1 cellular context compared by ENCODE assay signal in the genomic region with DNA sequence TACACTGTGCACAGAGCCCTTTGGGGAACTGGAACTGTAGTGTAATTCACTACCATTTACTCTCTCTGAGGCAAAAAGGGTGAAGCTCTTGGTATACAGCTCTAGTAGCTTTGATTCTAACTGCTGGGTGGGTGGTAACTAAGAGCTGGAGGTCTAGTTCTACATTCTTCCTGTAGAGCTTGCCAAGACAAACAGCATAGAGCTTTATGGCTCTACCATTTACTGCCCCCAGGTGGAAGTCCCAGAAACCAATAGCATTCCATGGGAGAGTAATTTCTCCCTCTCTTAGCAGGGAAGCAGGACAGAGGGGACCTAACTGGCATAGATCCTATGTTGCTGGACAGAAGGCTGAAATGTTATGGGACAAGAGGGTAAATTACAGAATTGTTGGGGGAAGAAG.
TF ChIP-seq lines count a peak whose summit lies in the region.

No MANE protein-coding gene starts in this region.

TF ChIP-seq in SK-N-SH, 30 proteins besides CTCF, POLR2A, EP300 and RAD21 (continued from another document):
- TF ChIP-seq, protein P1, sequence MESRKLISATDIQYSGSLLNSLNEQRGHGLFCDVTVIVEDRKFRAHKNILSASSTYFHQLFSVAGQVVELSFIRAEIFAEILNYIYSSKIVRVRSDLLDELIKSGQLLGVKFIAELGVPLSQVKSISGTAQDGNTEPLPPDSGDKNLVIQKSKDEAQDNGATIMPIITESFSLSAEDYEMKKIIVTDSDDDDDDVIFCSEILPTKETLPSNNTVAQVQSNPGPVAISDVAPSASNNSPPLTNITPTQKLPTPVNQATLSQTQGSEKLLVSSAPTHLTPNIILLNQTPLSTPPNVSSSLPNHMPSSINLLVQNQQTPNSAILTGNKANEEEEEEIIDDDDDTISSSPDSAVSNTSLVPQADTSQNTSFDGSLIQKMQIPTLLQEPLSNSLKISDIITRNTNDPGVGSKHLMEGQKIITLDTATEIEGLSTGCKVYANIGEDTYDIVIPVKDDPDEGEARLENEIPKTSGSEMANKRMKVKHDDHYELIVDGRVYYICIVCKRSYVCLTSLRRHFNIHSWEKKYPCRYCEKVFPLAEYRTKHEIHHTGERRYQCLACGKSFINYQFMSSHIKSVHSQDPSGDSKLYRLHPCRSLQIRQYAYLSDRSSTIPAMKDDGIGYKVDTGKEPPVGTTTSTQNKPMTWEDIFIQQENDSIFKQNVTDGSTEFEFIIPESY (IDR thresholded peaks at IDR 0.05; ENCODE audit: borderline replicate concordance, low read depth) = no peak
- TF ChIP-seq POLR2AphosphoS5 (IDR thresholded peaks at IDR 0.05; ENCODE audit: low read depth, low read length) (no peak), YY1 (IDR thresholded peaks at IDR 0.05; ENCODE audit: low read depth) (no peak), SMC3 (IDR thresholded peaks at IDR 0.05; ENCODE audit: low read depth, low read length) (no peak)
